32 cellular contexts compared by ENCODE assay signal in genomic region chr1:242391896-242392295, GRCh38.
"Had no signal": no experiment of that assay in that cellular context is flagged by ENCODE, and none has a peak within 500 bp of the region (broad histone marks: within the 10 kb centered on the region; RNA-seq: fewer than 3 reads in every experiment).

No MANE protein-coding gene starts in this region.

- H3K36me3 ChIP-seq: adrenal gland, cardiac muscle cell had no signal

- H3K27ac ChIP-seq: adrenal gland, cardiac muscle cell, VCaP had no signal

- DNase-seq: activated B cell treated with CpG ODN at 0.5 μM for 24 hours; activated CD4-positive, alpha-beta memory T cell treated with anti-CD3 and anti-CD28 coated beads for 36 hours; activated CD4-positive, alpha-beta T cell treated with anti-CD3 and anti-CD28 coated beads for 4 hours; activated CD4-positive, alpha-beta T cell treated with anti-CD3 and anti-CD28 coated beads, Interleukin-2, amount 10 ng/mL, durations not matched to agents 24 days and 14 days; activated CD4-positive, alpha-beta T cell treated with anti-CD3 and anti-CD28 coated beads, Interleukin-2, amount 50 U/mL, for 1 hour; activated CD4-positive, alpha-beta T cell treated with anti-CD3 and anti-CD28 coated beads, Interleukin-2, amount 50 U/mL, for 4 hours; activated CD4-positive, CD25-positive, alpha-beta regulatory T cell treated with anti-CD3 and anti-CD28 coated beads, Interleukin-2, amount 50 U/mL, for 72 hours; activated CD8-positive, alpha-beta memory T cell treated with anti-CD3 and anti-CD28 coated beads, Interleukin-2, amount 50 U/mL, for 4 hours; activated CD8-positive, alpha-beta T cell treated with anti-CD3 and anti-CD28 coated beads for 36 hours; activated effector memory CD4-positive, alpha-beta T cell treated with anti-CD3 and anti-CD28 coated beads, Interleukin-2, amount 50 U/mL, for 16 hours; activated gamma-delta T cell treated with Interleukin-2 at 50 U/mL for 16 hours; activated naive CD4-positive, alpha-beta T cell; activated naive CD4-positive, alpha-beta T cell treated with anti-CD3 and anti-CD28 coated beads for 36 hours; activated naive CD4-positive, alpha-beta T cell treated with anti-CD3 and anti-CD28 coated beads, Interleukin-2, amount 50 U/mL, for 16 hours; activated naive CD8-positive, alpha-beta T cell treated with anti-CD3 and anti-CD28 coated beads for 36 hours; activated T-cell treated with anti-CD3 and anti-CD28 coated beads for 4 hours; activated T-cell treated with anti-CD3 and anti-CD28 coated beads, Interleukin-2, amount 50 U/mL, for 1 hour; activated T-cell treated with anti-CD3 and anti-CD28 coated beads, Interleukin-2, amount 50 U/mL, for 4 hours; activated T-cell treated with anti-CD3 and anti-CD28 coated beads, Interleukin-2, amount 50 U/mL, for 72 hours; adrenal gland; amniotic stem cell; aorta; caudate nucleus; cerebellar nuclear complex; T-helper 2 cell; T-helper 9 cell had no signal

- H3K27me3 ChIP-seq: adrenal gland, cardiac muscle cell had no signal

- ATAC-seq: activated CD8-positive, alpha-beta T cell treated with anti-CD3 and anti-CD28 coated beads for 36 hours; activated naive CD4-positive, alpha-beta T cell treated with anti-CD3 and anti-CD28 coated beads, Interleukin-2, amount 50 U/mL, for 72 hours; activated T-cell treated with anti-CD3 and anti-CD28 coated beads, Interleukin-2, amount 50 U/mL, for 4 hours; activated T-cell treated with anti-CD3 and anti-CD28 coated beads, Interleukin-2, amount 50 U/mL, for 72 hours; activated T-helper 17 cell treated with anti-CD3 and anti-CD28 coated beads, Interleukin-2, amount 50 U/mL, for 72 hours had no signal

- FAIRE-seq: bronchial epithelial cell, TTC549 had no signal

- H3K4me1 ChIP-seq: adrenal gland had no signal

- H3K4me3 ChIP-seq: adrenal gland, cardiac muscle cell had no signal
